20 cellular contexts compared by ENCODE assay signal in genomic region chr12:131204416-131205311, GRCh38.
A peak's percentile ranks its signal among the peaks of the same experiment; 100 is the strongest.
DNase-seq lines count a peak whose midpoint lies in the region; ATAC-seq and TF ChIP-seq lines count a peak whose summit lies in the region.
"Had no signal": no experiment of that assay in that cellular context is flagged by ENCODE, and none has a peak within 500 bp of the region (broad histone marks: within the 10 kb centered on the region; RNA-seq: fewer than 3 reads in every experiment).

No MANE protein-coding gene starts in this region.

- H4K8ac ChIP-seq in neuronal stem cell (ENCODE audit: low read depth, low read length): peak overlapping the region; percentile 17

- H3K4me1 ChIP-seq in BLaER1 (peaks cover 28% of the 10 kb centered on the region), neuronal stem cell (ENCODE audit: control insufficient read depth in 2 of 2, insufficient read depth in 1 of 2, low read depth in 1 of 2, low read length in 2 of 2) (no peaks in the 10 kb centered on the region)
- H3K4me1 ChIP-seq: Peyer's patch had no signal

- H3K4me2 ChIP-seq in BLaER1 (peak overlapping the region; percentile 15; the same call in 1 of the 2 replicates), neuronal stem cell (ENCODE audit: insufficient read depth, low read length, poor library complexity, severe bottlenecking) (no peak overlapping the region)

- ATAC-seq in HG02642 (IDR thresholded peaks at IDR 0.05; ENCODE audit: poor library complexity, unreplicated experiment): no peak
- ATAC-seq: CD8-positive, alpha-beta T cell had no signal

- CTCF ChIA-PET in GM10248 (lab: Yijun Ruan, JAX): no interaction called here

- H3K14ac ChIP-seq in neuronal stem cell (ENCODE audit: low read length): peak overlapping the region; percentile 47

- no peak overlapping the region for H3K4ac ChIP-seq in neuronal stem cell (ENCODE audit: low read length)

- H4K20me1 ChIP-seq in BLaER1: no peaks in the 10 kb centered on the region

- peak overlapping the region; percentile 65 for H3K18ac ChIP-seq in neuronal stem cell (ENCODE audit: low read length)

- H3K9me3 ChIP-seq in BLaER1 (no peaks in the 10 kb centered on the region), neuronal stem cell (replicated peaks in 1 of 2; ENCODE audit: control insufficient read depth in 2 of 2, insufficient read depth in 1 of 2, low read depth in 1 of 2, low read length in 2 of 2) (no peaks in the 10 kb centered on the region), MG63 (no peaks in the 10 kb centered on the region)
- H3K9me3 ChIP-seq: Peyer's patch had no signal

- no peak overlapping the region for H3K4me3 ChIP-seq in BLaER1
- no peak overlapping the region for H3K4me3 ChIP-seq in coronary artery
- no peak overlapping the region for H3K4me3 ChIP-seq in neuronal stem cell (ENCODE audit: low read length in 2 of 2)
- no peak overlapping the region for H3K4me3 ChIP-seq in MG63
- H3K4me3 ChIP-seq: GM23248, Peyer's patch had no signal

- H3K9ac ChIP-seq in BLaER1 (no peak overlapping the region), neuronal stem cell (ENCODE audit: low read depth, low read length, poor library complexity) (no peak overlapping the region)
- H3K9ac ChIP-seq: GM23248 had no signal

- no peak overlapping the region for H4K91ac ChIP-seq in neuronal stem cell (ENCODE audit: low read depth, low read length, poor library complexity)

- H2BK12ac ChIP-seq in neuronal stem cell (ENCODE audit: low read length): peak overlapping the region; percentile 16

- WGBS in neuronal stem cell (ENCODE audit: extremely low coverage in 2 of 2, insufficient read length in 2 of 2, insufficient replicate concordance in 1 of 2), 2 donors: no CpG with 5 or more reads among the region's 20 CpGs

- no peaks in the 10 kb centered on the region for H3K27me3 ChIP-seq in BLaER1
- H3K27me3 ChIP-seq in neuronal stem cell (ENCODE audit: control insufficient read depth in 3 of 3, insufficient read depth in 3 of 3, low read depth in 1 of 3, low read length in 3 of 3): no peaks in the 10 kb centered on the region
- no peaks in the 10 kb centered on the region; the same call in 1 of the 2 replicates for H3K27me3 ChIP-seq in MG63
- H3K27me3 ChIP-seq: Peyer's patch had no signal

- H3K36me3 ChIP-seq in BLaER1: no peaks in the 10 kb centered on the region
- no peaks in the 10 kb centered on the region for H3K36me3 ChIP-seq in neuronal stem cell (replicated peaks in 1 of 2; ENCODE audit: control insufficient read depth in 2 of 2, insufficient read depth in 2 of 2, low read length in 2 of 2)
- H3K36me3 ChIP-seq in MG63: no peaks in the 10 kb centered on the region
- H3K36me3 ChIP-seq: Peyer's patch had no signal

- POLR2A ChIA-PET in GM10248 (lab: Yijun Ruan, JAX): no interaction called here

- H2BK15ac ChIP-seq in neuronal stem cell (ENCODE audit: low read length): no peak overlapping the region

- TF ChIP-seq CTCF in GM10248 (IDR thresholded peaks at IDR 0.05; ENCODE audit: control extremely low read depth, extremely low read depth, low read depth, missing control alignments) (no peak), coronary artery (IDR thresholded peaks at IDR 0.05) (no peak), GM10266 (IDR thresholded peaks at IDR 0.05; ENCODE audit: control insufficient read depth, insufficient read depth, low read depth, missing control alignments) (no peak)

- no peak overlapping the region for H2BK5ac ChIP-seq in neuronal stem cell (ENCODE audit: low read length)

- peak overlapping the region; percentile 70 for H2AK5ac ChIP-seq in neuronal stem cell (ENCODE audit: low read depth, low read length)

- no peak overlapping the region for H2AFZ ChIP-seq in neuronal stem cell (ENCODE audit: low read length)
- H2AFZ ChIP-seq: GM23248 had no signal

- H3K23ac ChIP-seq in neuronal stem cell (ENCODE audit: low read depth, low read length, poor library complexity): no peak overlapping the region

- H2BK120ac ChIP-seq in neuronal stem cell (ENCODE audit: low read depth, low read length): no peak overlapping the region

- H3K27ac ChIP-seq in BLaER1 (no peak overlapping the region; the same call in 1 of the 2 replicates), coronary artery (no peak overlapping the region), neuronal stem cell (replicated peaks; ENCODE audit: low read length) (no peak overlapping the region)
- H3K27ac ChIP-seq: GM23248, Peyer's patch had no signal

- no peaks in the 10 kb centered on the region for H3K79me1 ChIP-seq in neuronal stem cell (ENCODE audit: low read depth, low read length)

- DNase-seq in GM10248 (ENCODE audit: extremely low spot score): peak; percentile 10
- DNase-seq in coronary artery (ENCODE audit: low spot score): peak; percentile 41
- no peak for DNase-seq in neuronal stem cell (ENCODE audit: low spot score)
- DNase-seq in MG63: no peak
- DNase-seq in cortex of kidney (lab: John Stamatoyannopoulos, UW): no peak
- DNase-seq in GM10266 (ENCODE audit: extremely low spot score): no peak
- DNase-seq: DMS79 treated with DMSO at 0.1 percent for 48 hours, GM23248, HFFc6, KBM-7, NCI-H1092 treated with DMSO at 0.1 percent for 48 hours, NCI-H1694, NCI-H2107, NCI-H226, NCI-H69, SIG-M5 had no signal

Comparison
In these comparisons a context has a peak if more than half of its experiments do, and no peak if none do; other contexts are left out.
1. DNase-seq: peak in GM10248 (single experiment) and coronary artery (single experiment); none in neuronal stem cell (single experiment), MG63 (single experiment), cortex of kidney (single experiment) and GM10266 (single experiment).